ENCODE assay signal across 26 cellular contexts in the genomic region with DNA sequence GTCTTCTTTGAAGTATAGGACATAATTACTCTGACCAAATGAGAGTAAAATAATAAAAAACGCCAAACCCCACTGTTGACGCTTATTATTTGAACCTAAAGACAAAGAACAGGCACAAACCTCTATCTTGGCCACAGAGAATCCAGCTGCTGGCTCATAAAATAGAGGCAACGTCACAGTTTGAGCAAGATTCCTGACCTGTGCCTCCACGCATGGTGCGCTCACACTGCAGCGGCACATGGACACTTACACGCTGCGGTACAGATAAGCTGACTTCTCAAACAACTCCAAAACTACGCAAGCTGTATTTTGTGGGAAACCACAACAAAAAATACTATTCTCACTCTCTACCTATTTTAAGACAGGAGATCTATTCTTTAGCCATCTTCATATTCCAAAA.
"Had no signal": no experiment of that assay in that cellular context is flagged by ENCODE, and none has a peak within 500 bp of the region (broad histone marks: within the 10 kb centered on the region; RNA-seq: fewer than 3 reads in every experiment).

No MANE protein-coding gene starts in this region.

- ATAC-seq: activated naive CD4-positive, alpha-beta T cell treated with anti-CD3 and anti-CD28 coated beads, Interleukin-2, amount 50 U/mL, for 72 hours; activated naive CD8-positive, alpha-beta T cell treated with anti-CD3 and anti-CD28 coated beads, Interleukin-2, amount 50 U/mL, for 24 hours; activated T-helper 17 cell treated with anti-CD3 and anti-CD28 coated beads, Interleukin-2, amount 50 U/mL, for 72 hours; body of pancreas; K562; WTC11 had no signal

- H3K4me1 ChIP-seq: Peyer's patch had no signal

- FAIRE-seq: bronchial epithelial cell, K562 had no signal

- H3K4me3 ChIP-seq: ascending aorta, body of pancreas, K562, Peyer's patch had no signal

- H3K27me3 Mint-ChIP-seq: activated naive CD8-positive, alpha-beta T cell treated with anti-CD3 and anti-CD28 coated beads, Interleukin-2, amount 50 U/mL, for 24 hours; activated T-helper 17 cell treated with anti-CD3 and anti-CD28 coated beads, Interleukin-2, amount 50 U/mL, for 72 hours had no signal

- H3K4me1 Mint-ChIP-seq: activated naive CD8-positive, alpha-beta T cell treated with anti-CD3 and anti-CD28 coated beads, Interleukin-2, amount 50 U/mL, for 24 hours; WTC11 had no signal

- H3K9me3 ChIP-seq: ascending aorta, body of pancreas, Peyer's patch had no signal

- DNase-seq: activated CD4-positive, alpha-beta T cell treated with anti-CD3 and anti-CD28 coated beads for 48 hours; activated CD4-positive, alpha-beta T cell treated with anti-CD3 and anti-CD28 coated beads, Interleukin-2, amount 50 U/mL, for 4 hours; activated CD4-positive, CD25-positive, alpha-beta regulatory T cell treated with anti-CD3 and anti-CD28 coated beads, Interleukin-2, amount 50 U/mL, for 72 hours; activated naive CD8-positive, alpha-beta T cell treated with anti-CD3 and anti-CD28 coated beads, Interleukin-2, amount 50 U/mL, for 24 hours; activated T-cell treated with anti-CD3 and anti-CD28 coated beads for 4 hours; activated T-cell treated with anti-CD3 and anti-CD28 coated beads, Interleukin-2, amount 50 U/mL, for 48 hours; amniotic stem cell; body of pancreas; central memory CD4-positive, alpha-beta T cell; Karpas-422; MM.1S; NCI-H1436 treated with DMSO at 0.1 percent for 48 hours; NCI-H187; NCI-H2081; NCI-H446; NCI-H524; SHP77 had no signal

- H3K4me3 Mint-ChIP-seq: activated naive CD8-positive, alpha-beta T cell treated with anti-CD3 and anti-CD28 coated beads, Interleukin-2, amount 50 U/mL, for 24 hours; activated T-helper 17 cell treated with anti-CD3 and anti-CD28 coated beads, Interleukin-2, amount 50 U/mL, for 72 hours; T-helper 1 cell treated with Interleukin-12 subunit alpha and Interleukin-12 subunit beta and Interleukin-4 antibody, amounts not matched to agents 30 μg/mL and 1 μg/mL, for 36 hours; WTC11 had no signal

- H3K27ac Mint-ChIP-seq: activated naive CD4-positive, alpha-beta T cell treated with anti-CD3 and anti-CD28 coated beads, Interleukin-2, amount 50 U/mL, for 72 hours; activated naive CD8-positive, alpha-beta T cell treated with anti-CD3 and anti-CD28 coated beads, Interleukin-2, amount 50 U/mL, for 24 hours; activated T-helper 17 cell treated with anti-CD3 and anti-CD28 coated beads, Interleukin-2, amount 50 U/mL, for 72 hours; T-helper 1 cell treated with Interleukin-12 subunit alpha and Interleukin-12 subunit beta and Interleukin-4 antibody, amounts not matched to agents 30 μg/mL and 1 μg/mL, for 36 hours; WTC11 had no signal

- H3K27me3 ChIP-seq: ascending aorta, body of pancreas, Peyer's patch had no signal

- H3K9me3 Mint-ChIP-seq: activated naive CD4-positive, alpha-beta T cell treated with anti-CD3 and anti-CD28 coated beads, Interleukin-2, amount 50 U/mL, for 72 hours; activated naive CD8-positive, alpha-beta T cell treated with anti-CD3 and anti-CD28 coated beads, Interleukin-2, amount 50 U/mL, for 24 hours; activated T-helper 17 cell treated with anti-CD3 and anti-CD28 coated beads, Interleukin-2, amount 50 U/mL, for 72 hours; T-helper 1 cell treated with Interleukin-12 subunit alpha and Interleukin-12 subunit beta and Interleukin-4 antibody, amounts not matched to agents 30 μg/mL and 1 μg/mL, for 36 hours; WTC11 had no signal

- H3K27ac ChIP-seq: ascending aorta, body of pancreas, Peyer's patch, RWPE1 had no signal
